18 cellular contexts compared by ENCODE assay signal in the genomic region with DNA sequence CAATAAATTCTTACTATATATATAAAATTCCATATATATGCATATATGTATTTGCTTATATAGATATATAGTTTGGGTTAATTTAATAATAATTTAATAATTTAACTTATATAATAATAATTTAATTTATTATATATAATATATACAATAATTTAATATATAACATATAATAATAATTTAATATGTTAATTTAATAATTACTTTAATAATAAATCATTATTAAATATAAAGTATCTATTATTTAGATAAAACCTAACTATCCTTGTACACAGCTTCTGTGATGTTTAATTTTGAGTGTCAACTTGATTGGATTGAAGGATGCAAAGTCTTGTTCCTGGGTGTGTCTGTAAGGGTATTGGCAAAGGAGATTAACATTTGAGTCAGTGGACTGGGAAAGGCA.
"Had no signal": no experiment of that assay in that cellular context is flagged by ENCODE, and none has a peak within 500 bp of the region (broad histone marks: within the 10 kb centered on the region; RNA-seq: fewer than 3 reads in every experiment).

No MANE protein-coding gene starts in this region.

- H3K27ac Mint-ChIP-seq: nephron; stimulated activated naive B cell treated with anti-CD40 and anti-IgM and Interleukin-4, amounts not matched to agents 10 μg/mL and 1 μg/mL and 100 μg/mL, for 72 hours had no signal

- H3K27ac ChIP-seq: epithelial cell of prostate, esophagus muscularis mucosa, gastroesophageal sphincter had no signal

- H3K4me1 ChIP-seq: esophagus muscularis mucosa, gastroesophageal sphincter had no signal

- H3K9me3 ChIP-seq: esophagus muscularis mucosa, gastroesophageal sphincter had no signal

- H3K9me3 Mint-ChIP-seq: nephron had no signal

- H3K36me3 ChIP-seq: esophagus muscularis mucosa, gastroesophageal sphincter had no signal

- ATAC-seq: gastroesophageal sphincter; left colon; left ventricle myocardium superior; sciatic nerve; stimulated activated naive B cell treated with anti-CD40 and anti-IgM and Interleukin-4, amounts not matched to agents 10 μg/mL and 1 μg/mL and 100 μg/mL, for 72 hours had no signal

- H3K4me3 Mint-ChIP-seq: naive B cell; nephron; stimulated activated naive B cell treated with anti-CD40 and anti-IgM and Interleukin-4, amounts not matched to agents 10 μg/mL and 1 μg/mL and 100 μg/mL, for 72 hours had no signal

- H3K4me1 Mint-ChIP-seq: naive B cell; nephron; stimulated activated naive B cell treated with anti-CD40 and anti-IgM and Interleukin-4, amounts not matched to agents 10 μg/mL and 1 μg/mL and 100 μg/mL, for 72 hours had no signal

- H3K4me3 ChIP-seq: esophagus muscularis mucosa, gastroesophageal sphincter, lung had no signal

- DNase-seq: effector memory CD4-positive, alpha-beta T cell; glutamatergic neuron; left colon; left ventricle myocardium superior; mesenchymal stem cell; midbrain; naive B cell; occipital lobe; stimulated activated CD4-positive, alpha-beta T cell treated with anti-CD3 and anti-CD28 coated beads, Interleukin-2, amount 100 ng/mL, for 24 hours; stimulated activated CD4-positive, alpha-beta T cell treated with anti-CD3 and anti-CD28 coated beads, Interleukin-4, amount 100 ng/mL, for 4 hours; stimulated activated naive B cell treated with anti-CD40 and anti-IgM and Interleukin-4, amounts not matched to agents 10 μg/mL and 1 μg/mL and 100 μg/mL, for 72 hours; trophoblast cell had no signal

- H3K36me3 Mint-ChIP-seq: naive B cell; stimulated activated naive B cell treated with anti-CD40 and anti-IgM and Interleukin-4, amounts not matched to agents 10 μg/mL and 1 μg/mL and 100 μg/mL, for 72 hours had no signal

- H3K27me3 ChIP-seq: esophagus muscularis mucosa had no signal
